Comparison of ENCODE assay signal across 8 cellular contexts in genomic region chr15:39580630-39581500, GRCh38. TPM values are rescaled to one million over a fixed set of nuclear protein-coding genes. Genes with fewer than 3 reads are reported as not detected.
DNase-seq lines count a peak whose midpoint lies in the region; ATAC-seq and TF ChIP-seq lines count a peak whose summit lies in the region.

TSS of gene THBS1 (plus strand) at chr15:39581079. CDS start at chr15:39581858, 779 bp downstream.

- H3K9me3 ChIP-seq in Caco-2 (0 out of 2 replicates have a peak, but pooled peaks cover 3% of the 10 kb centered on the region), HEK293 (ENCODE audit: control insufficient read depth, insufficient read depth, low read depth, low read length) (no peaks in the 10 kb centered on the region), SK-N-MC (ENCODE audit: low read depth, low read length) (no peaks in the 10 kb centered on the region), hepatocyte (ENCODE audit: low read depth) (no peaks in the 10 kb centered on the region)

- in situ Hi-C loops in astrocyte of the spinal cord (cut with HindIII; ENCODE audit: low sequenced_read_pairs): no loop called here

- H3K4me3 Mint-ChIP-seq in Caco-2 (ENCODE audit: unreplicated experiment): peak within 1 kb of the TSS; percentile 78

- intact Hi-C loops in Caco-2 (cut with micrococcal nuclease; ENCODE audit: unreplicated experiment): loop anchor here (1.0 to 10.0 kb wide), 10 partner anchors 144 to 874 kb away; no protein-coding TSS in a partner anchor
- intact Hi-C loops in sciatic nerve (cut with DNase I): loop anchor here (5.0 kb wide), 1 partner anchor 409 kb away; no protein-coding TSS in a partner anchor

- CTCF ChIA-PET in Caco-2 (lab: Charles Lee): interaction anchor here (0.5 to 2.8 kb wide), 25 partner anchors 9 to 879 kb away, joined by 3 to 36 read pairs (median 4); no protein-coding TSS in a partner anchor
- CTCF ChIA-PET in HEK293 (lab: Yijun Ruan, JAX): interaction anchor here (0.5 to 2.3 kb wide), 17 partner anchors 50 to 1160 kb away, joined by 3 to 21 read pairs (median 4); no protein-coding TSS in a partner anchor

- WGBS in hepatocyte (ENCODE audit: low lambda C conversion rate, missing lambda C conversion rate): under 1% methylated on average over 62 of the region's 71 CpGs

- peaks cover 8% of the 10 kb centered on the region for H3K4me1 Mint-ChIP-seq in Caco-2 (ENCODE audit: low read depth, unreplicated experiment)

- no peak for TF ChIP-seq CTCF in Caco-2 (IDR thresholded peaks at IDR 0.05; ENCODE audit: insufficient read depth in 1 of 2, low read depth in 1 of 2, low read length in 1 of 2, severe bottlenecking in 1 of 2, unreplicated experiment in 1 of 2)
- TF ChIP-seq CTCF in HEK293 (tag by site-specific recombination; IDR thresholded peaks at IDR 0.05): no peak; the same call in 1 of the 2 replicates
- no peak for TF ChIP-seq CTCF in astrocyte of the spinal cord (IDR thresholded peaks at IDR 0.05; ENCODE audit: low read depth, low read length)
- TF ChIP-seq CTCF in hepatocyte (IDR thresholded peaks at IDR 0.05; ENCODE audit: poor library complexity): no peak

- no peaks in the 10 kb centered on the region for H3K27me3 Mint-ChIP-seq in Caco-2 (ENCODE audit: insufficient read depth, unreplicated experiment)

- H3K9me3 Mint-ChIP-seq in Caco-2 (ENCODE audit: unreplicated experiment): no peaks in the 10 kb centered on the region

- H3K27me3 ChIP-seq in Caco-2 (replicated peaks; ENCODE audit: control insufficient read depth, insufficient read depth, low read length): no peaks in the 10 kb centered on the region
- no peaks in the 10 kb centered on the region for H3K27me3 ChIP-seq in hepatocyte

- DNase-seq in Caco-2 (peak; percentile 94 to 97), SK-N-MC (ENCODE audit: low read depth, low spot score) (no peak), astrocyte of the spinal cord (ENCODE audit: low read depth, low spot score) (peak; percentile 95), hepatocyte (ENCODE audit: low spot score) (peak; percentile 94), sciatic nerve (ENCODE audit: low spot score) (peak; percentile 95), NCI-H2107 (lab: John Stamatoyannopoulos, UW) (no peak)

- no peak within 1 kb of the TSS for H3K9ac ChIP-seq in SK-N-MC (ENCODE audit: insufficient read length)

- H3K4me1 ChIP-seq in Caco-2 (peaks cover 26% of the 10 kb centered on the region; the same call in 1 of the 2 replicates), HEK293 (ENCODE audit: control insufficient read depth, insufficient read depth, low read length) (no peaks in the 10 kb centered on the region), hepatocyte (ENCODE audit: insufficient read depth) (peaks cover 17% of the 10 kb centered on the region)

- POLR2A ChIA-PET in Caco-2 (lab: Charles Lee) (interaction anchor here (0.5 to 2.0 kb wide), 21 partner anchors 10 to 873 kb away, joined by 3 to 14 read pairs (median 5); no protein-coding TSS in a partner anchor), HEK293 (lab: Yijun Ruan, JAX) (interaction anchor here (0.6 to 3.6 kb wide), 12 partner anchors 11 to 680 kb away, joined by 3 to 18 read pairs (median 4); no protein-coding TSS in a partner anchor)

- H3K4me3 ChIP-seq in Caco-2 (ENCODE audit: low read depth, low read length) (peak within 1 kb of the TSS; percentile 84), HEK293 (ENCODE audit: low read depth, low read length) (peak within 1 kb of the TSS; percentile 53), SK-N-MC (peak within 1 kb of the TSS; percentile 76), astrocyte of the spinal cord (ENCODE audit: low read depth, low read length) (peak within 1 kb of the TSS; percentile 68), hepatocyte (peak within 1 kb of the TSS; percentile 20)

- peaks cover 30% of the 10 kb centered on the region for H3K79me2 ChIP-seq in hepatocyte

- H3K36me3 Mint-ChIP-seq in Caco-2 (ENCODE audit: insufficient read depth, unreplicated experiment): peaks cover 64% of the 10 kb centered on the region

- H2AFZ ChIP-seq in hepatocyte: peak within 1 kb of the TSS; percentile 49

- peak within 1 kb of the TSS; percentile 43 for H3K27ac Mint-ChIP-seq in Caco-2 (ENCODE audit: unreplicated experiment)

- peak within 1 kb of the TSS; percentile 81 for H3K4me2 ChIP-seq in hepatocyte

- peak within 1 kb of the TSS; percentile 59; the same call in 1 of the 2 replicates for H3K27ac ChIP-seq in HEK293 (ENCODE audit: extremely low read depth, low read depth, low read length)
- H3K27ac ChIP-seq in SK-N-MC: no peak within 1 kb of the TSS
- H3K27ac ChIP-seq in hepatocyte: peak within 1 kb of the TSS; percentile 91

- BruUV-seq in Caco-2 (replicated peaks; lab: Mats Ljungman, UMichigan): no TSS peak

- H3K36me3 ChIP-seq in Caco-2 (ENCODE audit: control insufficient read depth, insufficient read depth, low read length) (peaks cover 7% of the 10 kb centered on the region), HEK293 (ENCODE audit: control insufficient read depth in 2 of 2, insufficient read depth in 1 of 2, low read length in 2 of 2) (no peaks in the 10 kb centered on the region), SK-N-MC (ENCODE audit: insufficient read depth, low read length) (no peaks in the 10 kb centered on the region), hepatocyte (replicated peaks; ENCODE audit: insufficient read depth, low read depth) (no peaks in the 10 kb centered on the region)

- H4K20me1 ChIP-seq in hepatocyte (ENCODE audit: insufficient read depth, poor library complexity, severe bottlenecking): peaks cover 14% of the 10 kb centered on the region

- ATAC-seq in sciatic nerve (peak; percentile 84), GM18861 (IDR thresholded peaks at IDR 0.05; ENCODE audit: unreplicated experiment) (no peak)

- H3K9me2 ChIP-seq in hepatocyte (replicated peaks; ENCODE audit: insufficient read depth): no peaks in the 10 kb centered on the region

TF ChIP-seq in HEK293, 187 proteins besides CTCF, POLR2A, EP300 and RAD21 (continues in another document):
- TF ChIP-seq ZNF521 (tag by site-specific recombination; IDR thresholded peaks at IDR 0.05) (no peak), KLF9 (tag by site-specific recombination; IDR thresholded peaks at IDR 0.05; ENCODE audit: low read depth) (peak; percentile 21; the same call in 1 of the 2 replicates), ZBTB26 (tag by site-specific recombination; optimal IDR thresholded peaks at IDR 0.05) (peak; percentile 81), ZNF76 (tag by site-specific recombination; IDR thresholded peaks at IDR 0.05; ENCODE audit: borderline replicate concordance, low read depth) (peak; percentile 42; the same call in 1 of the 2 replicates), PRDM1 (tag by site-specific recombination; IDR thresholded peaks at IDR 0.05) (peak; percentile 53), ZNF561 (tag by site-specific recombination; IDR thresholded peaks at IDR 0.05; ENCODE audit: borderline replicate concordance) (0 out of 2 replicates have a peak, but pooled peaks have one; percentile 22), SP3 (tag by site-specific recombination; IDR thresholded peaks at IDR 0.05) (0 out of 2 replicates have a peak, but pooled peaks have one; percentile 42), ZNF335 (tag by site-specific recombination; conservative IDR thresholded peaks at IDR 0.05) (peak; percentile 87), EGR2 (tag by site-specific recombination; IDR thresholded peaks at IDR 0.05; ENCODE audit: low read depth) (peak; percentile 23; the same call in 1 of the 2 replicates), ZNF19 (tag by site-specific recombination; IDR thresholded peaks at IDR 0.05; ENCODE audit: low read depth) (no peak), KLF16 (tag by site-specific recombination; IDR thresholded peaks at IDR 0.05) (0 out of 2 replicates have a peak, but pooled peaks have one; percentile 9), ZNF830 (tag by site-specific recombination; IDR thresholded peaks at IDR 0.05; ENCODE audit: low read depth) (no peak), ZBTB17 (tag by site-specific recombination; IDR thresholded peaks at IDR 0.05) (peak; percentile 78), SP7 (tag by site-specific recombination; IDR thresholded peaks at IDR 0.05) (no peak), INSM2 (tag by site-specific recombination; IDR thresholded peaks at IDR 0.05) (0 out of 2 replicates have a peak, but pooled peaks have one; percentile 37), ZBTB8A (tag by site-specific recombination; IDR thresholded peaks at IDR 0.05) (peak; percentile 43; the same call in 1 of the 2 replicates)
- TF ChIP-seq, protein P1, sequence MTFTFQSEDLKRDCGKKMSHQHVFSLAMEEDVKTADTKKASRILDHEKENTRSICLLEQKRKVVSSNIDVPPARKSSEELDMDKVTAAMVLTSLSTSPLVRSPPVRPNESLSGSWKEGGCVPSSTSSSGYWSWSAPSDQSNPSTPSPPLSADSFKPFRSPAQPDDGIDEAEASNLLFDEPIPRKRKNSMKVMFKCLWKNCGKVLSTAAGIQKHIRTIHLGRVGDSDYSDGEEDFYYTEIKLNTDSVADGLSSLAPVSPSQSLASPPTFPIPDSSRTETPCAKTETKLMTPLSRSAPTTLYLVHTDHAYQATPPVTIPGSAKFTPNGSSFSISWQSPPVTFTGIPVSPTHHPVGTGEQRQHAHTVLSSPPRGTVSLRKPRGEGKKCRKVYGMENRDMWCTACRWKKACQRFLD (tag by site-specific recombination; IDR thresholded peaks at IDR 0.05): no peak

RNA-seq across cellular contexts. Expression of gene THBS1, which starts in this region (rescaled TPM):
- total RNA-seq in Caco-2 (2022) (288 and 342 TPM in 2 replicates), hepatocyte (191 and 220 TPM in 2 replicates), sciatic nerve (1,018 TPM)
- 82.9 and 105 TPM in 2 replicates for polyA plus RNA-seq in hepatocyte

Comparison
In these comparisons a context has a peak if more than half of its experiments do, and no peak if none do; other contexts are left out.
1. DNase-seq: peak in Caco-2 (2 of 2), astrocyte of the spinal cord (single experiment), hepatocyte (single experiment) and sciatic nerve (single experiment); none in SK-N-MC (single experiment) and NCI-H2107 (single experiment).
2. H3K4me3 ChIP-seq: peak in every context shown above with its lines; median percentile 84 in Caco-2; 76 in SK-N-MC; 68 in astrocyte of the spinal cord; 53 in HEK293; 20 in hepatocyte.